Comparison of ENCODE assay signal across 21 cellular contexts in the genomic region with DNA sequence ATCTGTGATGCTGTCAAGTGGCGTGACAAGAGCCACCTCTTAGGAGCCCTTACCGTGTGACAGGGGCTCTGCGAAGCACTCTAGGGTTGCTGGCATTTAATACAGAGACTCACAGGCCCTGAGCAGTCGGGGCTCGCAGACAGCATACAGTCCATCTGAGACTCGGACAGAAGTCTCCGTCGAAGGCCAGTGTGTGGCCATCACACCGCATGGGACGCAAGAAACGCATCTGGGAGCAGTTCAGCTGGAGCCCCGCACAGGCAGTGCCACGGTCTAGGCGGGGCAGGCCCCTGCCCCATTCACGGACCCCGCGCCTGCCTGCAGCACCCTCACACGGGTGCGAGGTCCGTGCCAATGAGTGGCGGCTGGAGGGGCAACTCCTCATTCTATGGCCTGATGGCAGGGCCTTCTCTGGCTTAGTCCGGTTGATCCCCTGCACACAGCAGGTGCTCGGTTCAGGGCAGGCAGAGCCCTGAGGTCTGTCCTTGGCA.
"Had no signal": no experiment of that assay in that cellular context is flagged by ENCODE, and none has a peak within 500 bp of the region (broad histone marks: within the 10 kb centered on the region; RNA-seq: fewer than 3 reads in every experiment).

No MANE protein-coding gene starts in this region.

- H3K4me3 ChIP-seq: MG63 had no signal

- H3K9ac ChIP-seq: SK-N-SH had no signal

- FAIRE-seq: RCC 7860 had no signal

- DNase-seq: Karpas-422, KG1, MG63, NCI-H1092, NCI-H1105 treated with DMSO at 0.1 percent for 48 hours, NCI-H1417 treated with DMSO at 0.1 percent for 48 hours, NCI-H146, NCI-H1694 treated with DMSO at 0.1 percent for 48 hours, NCI-H1930, NCI-H2081, NCI-H2107, NCI-H2227 treated with DMSO at 0.1 percent for 48 hours, NCI-H524, NCI-H526 treated with DMSO at 0.1 percent for 48 hours, NCI-H774, RPMI8226, SHP77, SK-N-SH, SW 1271 had no signal

- H3K27ac ChIP-seq: HL-60 had no signal

- H3K9me3 ChIP-seq: MG63, SK-N-SH had no signal

- H3K27me3 ChIP-seq: MG63 had no signal

- H3K4me2 ChIP-seq: SK-N-SH had no signal
